In the genomic region with DNA sequence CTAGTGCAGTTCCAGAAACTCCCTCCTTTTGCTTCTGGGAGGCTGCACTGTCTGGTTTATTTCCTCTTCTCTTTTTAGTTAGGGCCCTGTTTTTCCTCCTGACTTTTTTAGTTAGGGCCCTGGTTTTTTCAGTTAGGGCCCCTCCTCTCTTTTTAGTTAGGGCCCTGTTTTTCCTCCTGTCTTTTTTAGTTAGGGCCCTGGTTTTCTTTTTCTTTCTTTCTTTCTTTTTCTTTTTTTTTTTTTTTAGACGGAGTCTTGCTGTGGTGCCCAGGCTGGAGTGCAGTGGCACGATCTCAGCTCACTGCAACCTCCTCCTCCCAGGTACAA, we compare ENCODE assay signal across 14 cellular contexts. TPM values are rescaled to one million over a fixed set of nuclear protein-coding genes. Genes with fewer than 3 reads are reported as not detected.
DNase-seq lines count a peak whose midpoint lies in the region; ATAC-seq and TF ChIP-seq lines count a peak whose summit lies in the region.
"Had no signal": no experiment of that assay in that cellular context is flagged by ENCODE, and none has a peak within 500 bp of the region (broad histone marks: within the 10 kb centered on the region; RNA-seq: fewer than 3 reads in every experiment).

No MANE protein-coding gene starts in this region.

- H3K9me3 ChIP-seq in A673 (ENCODE audit: low read depth, low read length, poor library complexity, severe bottlenecking) (no peaks in the 10 kb centered on the region), RWPE2 (ENCODE audit: severe bottlenecking) (no peaks in the 10 kb centered on the region), gastroesophageal sphincter (no peaks in the 10 kb centered on the region), skeletal muscle satellite cell (replicated peaks; ENCODE audit: low read length) (no peaks in the 10 kb centered on the region)
- H3K9me3 ChIP-seq: HAP-1 had no signal

- 38 to 40% methylated on average over 1 of the region's 2 CpGs for WGBS in gastroesophageal sphincter (ENCODE audit: low coverage in 1 of 2), 2 donors

- H3K4me3 ChIP-seq in A673 (ENCODE audit: low read depth, low read length, poor library complexity, severe bottlenecking) (no peak overlapping the region), RWPE2 (ENCODE audit: severe bottlenecking) (no peak overlapping the region), gastroesophageal sphincter (no peak overlapping the region), skeletal muscle satellite cell (ENCODE audit: low read length) (no peak overlapping the region)
- H3K4me3 ChIP-seq: HAP-1 had no signal

- H3K27me3 ChIP-seq in A673 (replicated peaks; ENCODE audit: insufficient read depth, low read depth, low read length, poor library complexity) (no peaks in the 10 kb centered on the region), RWPE2 (ENCODE audit: insufficient read depth, poor library complexity, severe bottlenecking) (no peaks in the 10 kb centered on the region), gastroesophageal sphincter (no peaks in the 10 kb centered on the region), skeletal muscle satellite cell (ENCODE audit: control insufficient read depth, insufficient read depth, low read length) (no peaks in the 10 kb centered on the region)

- ATAC-seq in RWPE2 (ENCODE audit: low read depth) (no peak), gastroesophageal sphincter (no peak), GM18909 (IDR thresholded peaks at IDR 0.05; ENCODE audit: poor library complexity, unreplicated experiment) (no peak)
- ATAC-seq: activated CD8-positive, alpha-beta memory T cell treated with anti-CD3 and anti-CD28 coated beads, Interleukin-2, amount 10 ng/mL, durations not matched to agents 7 days and 5 days; left colon; T-helper 17 cell had no signal

- no peak for TF ChIP-seq POLR2A in gastroesophageal sphincter (IDR thresholded peaks at IDR 0.05)

- CTCF ChIA-PET in A673 (lab: Charles Lee): no interaction called here

- peak overlapping the region; percentile 32 for H3K9ac ChIP-seq in skeletal muscle satellite cell (ENCODE audit: low read depth, low read length)

- TF ChIP-seq CTCF in A673 (conservative IDR thresholded peaks at IDR 0.05; ENCODE audit: low read depth, low read length): no peak
- TF ChIP-seq CTCF in RWPE2 (IDR thresholded peaks at IDR 0.05; ENCODE audit: poor library complexity, severe bottlenecking): no peak
- no peak for TF ChIP-seq CTCF in gastroesophageal sphincter (IDR thresholded peaks at IDR 0.05)

- H3K4me1 ChIP-seq in A673 (ENCODE audit: insufficient read depth, low read length, poor library complexity, severe bottlenecking) (peaks cover 76% of the 10 kb centered on the region), RWPE2 (ENCODE audit: insufficient read depth, poor library complexity, severe bottlenecking) (peaks cover 63% of the 10 kb centered on the region), gastroesophageal sphincter (peaks cover 77 to 100% (median 95%) of the 10 kb centered on the region in 3 donors), skeletal muscle satellite cell (ENCODE audit: control insufficient read depth, insufficient read depth, low read length) (peaks cover 94% of the 10 kb centered on the region)

- no peak for TF ChIP-seq EP300 in gastroesophageal sphincter (IDR thresholded peaks at IDR 0.05)

- peak overlapping the region; percentile 53 for H3K4me2 ChIP-seq in skeletal muscle satellite cell (ENCODE audit: low read length)

- H3K27ac ChIP-seq in A673 (ENCODE audit: low read depth, low read length, poor library complexity, severe bottlenecking) (peak overlapping the region; percentile 69), RWPE2 (ENCODE audit: poor library complexity, severe bottlenecking) (peak overlapping the region; percentile 93), gastroesophageal sphincter (peak overlapping the region; percentile 94 to 98 (median 97))

- no TSS peak for BruUV-seq in A673 (replicated peaks; lab: Mats Ljungman, UMichigan)

- intact Hi-C loops in A673 (cut with micrococcal nuclease; ENCODE audit: unreplicated experiment): no loop called here

- DNase-seq in A673 (ENCODE audit: low spot score): no peak
- DNase-seq in RWPE2 (ENCODE audit: low spot score): no peak
- no peak for DNase-seq in SHP77 (lab: John Stamatoyannopoulos, UW)
- DNase-seq in NCI-H128 (lab: John Stamatoyannopoulos, UW; ENCODE audit: unreplicated experiment): no peak
- no peak for DNase-seq in stimulated activated CD4-positive, alpha-beta T cell treated with anti-CD3 and anti-CD28 coated beads, Interleukin-2, amount 100 ng/mL, for 48 hours
- DNase-seq: activated CD8-positive, alpha-beta memory T cell treated with anti-CD3 and anti-CD28 coated beads, Interleukin-2, amount 10 ng/mL, durations not matched to agents 7 days and 5 days; left colon; NCI-H748 treated with DMSO at 0.1 percent for 48 hours; stimulated activated CD4-positive, alpha-beta T cell treated with anti-CD3 and anti-CD28 coated beads, Interleukin-12 subunit alpha, Interleukin-12 subunit beta, amount 100 ng/mL, for 4 hours; T-helper 17 cell had no signal

- POLR2A ChIA-PET in A673 (lab: Charles Lee; ENCODE audit: low non-redundant PET): no interaction called here

- H3K36me3 ChIP-seq in A673 (ENCODE audit: insufficient read depth, low read length, poor library complexity, severe bottlenecking): no peaks in the 10 kb centered on the region
- H3K36me3 ChIP-seq in RWPE2 (ENCODE audit: low read depth): peaks cover 6% of the 10 kb centered on the region; the same call in 1 of the 2 replicates
- no peaks in the 10 kb centered on the region for H3K36me3 ChIP-seq in gastroesophageal sphincter
- H3K36me3 ChIP-seq in skeletal muscle satellite cell (ENCODE audit: insufficient read depth, low read length): peaks cover 37% of the 10 kb centered on the region
- H3K36me3 ChIP-seq: HAP-1 had no signal

RNA-seq across cellular contexts. Expression of gene GSN, which starts 15.1 kb away (rescaled TPM):
- total RNA-seq in A673 (2021) (28.4 and 43.7 TPM in 2 replicates), gastroesophageal sphincter (1,000 to 10,000 TPM; 2,362 to 3,466 (median 3,146) TPM)
- 157 and 203 TPM in 2 replicates for total RNA-seq in skeletal muscle satellite cell (2012; rRNA removed)

Comparison
In these comparisons a context has a peak if more than half of its experiments do, and no peak if none do; other contexts are left out.
1. RNA of gene GSN, which starts 15.1 kb away (total RNA-seq): 2,362 to 3,466 TPM in gastroesophageal sphincter; 28.4 to 43.7 TPM in A673; every median in the first group is over 10 times any median in the second.
2. Peak in every context shown above with its lines, with median percentiles within 50 percentile points of each other: H3K27ac ChIP-seq.